10 cellular contexts compared by ENCODE assay signal in genomic region chr21:26840912-26841311, GRCh38. TPM values are rescaled to one million over a fixed set of nuclear protein-coding genes. Genes with fewer than 3 reads are reported as not detected.
DNase-seq lines count a peak whose midpoint lies in the region; FAIRE-seq and TF ChIP-seq lines count a peak whose summit lies in the region.
"Had no signal": no experiment of that assay in that cellular context is flagged by ENCODE, and none has a peak within 500 bp of the region (broad histone marks: within the 10 kb centered on the region; RNA-seq: fewer than 3 reads in every experiment).

No MANE protein-coding gene starts in this region.

- no peaks in the 10 kb centered on the region for H3K9me3 ChIP-seq in keratinocyte (ENCODE audit: control insufficient read depth, low read depth, low read length)
- H3K9me3 ChIP-seq in uterus: no peaks in the 10 kb centered on the region
- H3K9me3 ChIP-seq in small intestine (ENCODE audit: control insufficient read depth, low read depth): no peaks in the 10 kb centered on the region
- no peaks in the 10 kb centered on the region for H3K9me3 ChIP-seq in endodermal cell (ENCODE audit: control insufficient read depth, low read length)
- H3K9me3 ChIP-seq: A549 had no signal

- H4K20me1 ChIP-seq in keratinocyte (ENCODE audit: control insufficient read depth, extremely low read depth, insufficient read depth, low read length): peaks cover 13% of the 10 kb centered on the region

- peaks cover 1% of the 10 kb centered on the region for H3K27me3 Mint-ChIP-seq in endodermal cell (ENCODE audit: insufficient read depth)

- H3K9me1 ChIP-seq in keratinocyte (ENCODE audit: control insufficient read depth, extremely low read depth, insufficient read depth, low read length): peaks cover 4% of the 10 kb centered on the region

- no peak for TF ChIP-seq POLR2A in uterus (IDR thresholded peaks at IDR 0.05)

- intact Hi-C loops in uterus (cut with DNase I; ENCODE audit: low total_unique reads): loop anchor here (10.0 kb wide), 1 partner anchor 1904 kb away; no protein-coding TSS in a partner anchor

- dilution Hi-C loops in keratinocyte (cut with MboI; ENCODE audit: extremely low pct_ligation_motif_present, low sequenced_read_pairs): no loop called here

- H3K4me3 Mint-ChIP-seq in endodermal cell: no peak overlapping the region

- peaks cover 22% of the 10 kb centered on the region for H3K79me2 ChIP-seq in keratinocyte (ENCODE audit: control insufficient read depth, insufficient read depth, low read length)

- H3K36me3 ChIP-seq in keratinocyte (ENCODE audit: control insufficient read depth in 2 of 2, extremely low read depth in 1 of 2, insufficient read depth in 2 of 2, low read length in 2 of 2) (peaks cover 11 to 46% of the 10 kb centered on the region in 2 experiments), uterus (no peaks in the 10 kb centered on the region), small intestine (ENCODE audit: control insufficient read depth in 2 of 2, insufficient read depth in 2 of 2, low read length in 2 of 2) (peaks cover 0 to 3% of the 10 kb centered on the region in 2 donors), endodermal cell (ENCODE audit: control insufficient read depth, insufficient read depth, low read length) (peaks cover 62% of the 10 kb centered on the region)

- peak; percentile 17 to 47 for DNase-seq in SHP77 (lab: John Stamatoyannopoulos, UW)
- no peak for DNase-seq in SHP77 treated with DMSO at 0.1 percent for 48 hours (lab: John Stamatoyannopoulos, UW)
- peak; percentile 81 for DNase-seq in astrocyte of the hippocampus (ENCODE audit: low read depth, low spot score)
- DNase-seq in keratinocyte (ENCODE audit: low read depth, low spot score): no peak
- peak; percentile 69 for DNase-seq in uterus
- DNase-seq in small intestine: no peak
- no peak for DNase-seq in NCI-H1092 treated with DMSO at 0.1 percent for 48 hours (lab: John Stamatoyannopoulos, UW)
- DNase-seq in endodermal cell: no peak
- DNase-seq: cerebellar nuclear complex had no signal

- H3K4me1 Mint-ChIP-seq in endodermal cell: peaks cover 18% of the 10 kb centered on the region

- peaks cover 2% of the 10 kb centered on the region for H3K9me3 Mint-ChIP-seq in endodermal cell

- no peak overlapping the region for H3K27ac Mint-ChIP-seq in endodermal cell

- H3K4me1 ChIP-seq in keratinocyte (ENCODE audit: control insufficient read depth, extremely low read depth, insufficient read depth, low read length): peaks cover 40% of the 10 kb centered on the region
- peaks cover 4 to 5% of the 10 kb centered on the region in 2 donors for H3K4me1 ChIP-seq in uterus
- H3K4me1 ChIP-seq in small intestine (ENCODE audit: control insufficient read depth in 2 of 2, insufficient read depth in 1 of 2, low read depth in 1 of 2, low read length in 1 of 2): no peaks in the 10 kb centered on the region
- H3K4me1 ChIP-seq in endodermal cell (ENCODE audit: control insufficient read depth, insufficient read depth, low read length): no peaks in the 10 kb centered on the region

- H2AFZ ChIP-seq in keratinocyte (ENCODE audit: control insufficient read depth, low read length): no peak overlapping the region

- H3K9ac ChIP-seq in keratinocyte (ENCODE audit: control insufficient read depth, extremely low read depth, insufficient read depth, low read length) (no peak overlapping the region), endodermal cell (ENCODE audit: extremely low read depth, low read length, poor library complexity, severe bottlenecking) (no peak overlapping the region)

- TF ChIP-seq CTCF in keratinocyte (optimal IDR thresholded peaks at IDR 0.05 in 1 of 3, IDR thresholded peaks at IDR 0.05 in 1 of 3, conservative IDR thresholded peaks at IDR 0.05 in 1 of 3; ENCODE audit: extremely low read depth in 1 of 3, insufficient read depth in 2 of 3, low read length in 3 of 3) (peak in 1 of 3 experiments; percentile 40), uterus (IDR thresholded peaks at IDR 0.05) (peak in 1 of 4 experiments; percentile 3), endodermal cell (conservative IDR thresholded peaks at IDR 0.05) (no peak)

- H3K4me2 ChIP-seq in keratinocyte (ENCODE audit: control insufficient read depth, extremely low read depth, insufficient read depth, low read depth, low read length): no peak overlapping the region
- H3K4me2 ChIP-seq: A549 had no signal

- no peak overlapping the region for H3K27ac ChIP-seq in keratinocyte (ENCODE audit: control insufficient read depth, insufficient read depth, low read length)
- peak overlapping the region; percentile 99 for H3K27ac ChIP-seq in uterus
- H3K27ac ChIP-seq in small intestine (ENCODE audit: low read depth in 1 of 2, low read length in 1 of 2): no peak overlapping the region
- no peak overlapping the region for H3K27ac ChIP-seq in endodermal cell (ENCODE audit: low read depth, low read length)
- H3K27ac ChIP-seq: A549 had no signal

- no peak overlapping the region for H3K4me3 ChIP-seq in keratinocyte (ENCODE audit: control insufficient read depth in 2 of 3, extremely low read depth in 1 of 3, insufficient read depth in 2 of 3, low read depth in 1 of 3, low read length in 3 of 3)
- H3K4me3 ChIP-seq in uterus: peak overlapping the region in 1 of 2 donors; percentile 89
- no peak overlapping the region for H3K4me3 ChIP-seq in small intestine (ENCODE audit: low read depth in 1 of 2, low read length in 2 of 2)
- H3K4me3 ChIP-seq in endodermal cell (ENCODE audit: low read length): no peak overlapping the region
- H3K4me3 ChIP-seq: A549 had no signal

- peaks cover 59% of the 10 kb centered on the region for H3K36me3 Mint-ChIP-seq in endodermal cell (ENCODE audit: low read depth)

- H3K27me3 ChIP-seq in keratinocyte (ENCODE audit: control insufficient read depth, extremely low read depth, insufficient read depth, low read length): no peaks in the 10 kb centered on the region
- no peaks in the 10 kb centered on the region for H3K27me3 ChIP-seq in uterus
- peaks cover 0 to 15% of the 10 kb centered on the region in 2 donors for H3K27me3 ChIP-seq in small intestine (ENCODE audit: control insufficient read depth in 2 of 2, insufficient read depth in 2 of 2, low read length in 2 of 2)
- H3K27me3 ChIP-seq in endodermal cell (ENCODE audit: control insufficient read depth, insufficient read depth, low read length, poor library complexity, severe bottlenecking): no peaks in the 10 kb centered on the region

- 69 to 70% (median 70%) methylated on average over 7 of the region's 7 CpGs for WGBS in small intestine, 3 donors
- 95 to 97% methylated on average over 6 to 7 of the region's 7 CpGs for WGBS in endodermal cell (ENCODE audit: insufficient coverage in 1 of 2, insufficient read length in 1 of 2), 2 experiments

- FAIRE-seq in keratinocyte (lab: Jason Lieb, UNC) (peak; percentile 69), small intestine (lab: Jason Lieb, UNC) (no peak)
- FAIRE-seq: A549 had no signal

RNA-seq across cellular contexts. Expression of gene ADAMTS1, which starts 4.3 kb away (rescaled TPM):
- 340 to 485 TPM (median 344 TPM) in 3 replicates for polyA plus RNA-seq in keratinocyte
- 90.5 TPM for polyA plus RNA-seq in keratinocyte (2011; ENCODE audit: low read depth)
- 172 and 198 TPM in 2 replicates for polyA plus RNA-seq in keratinocyte (2011; cell fraction: cytosol; rRNA removed)
- 1,714 and 1,972 TPM in 2 replicates for polyA plus RNA-seq in keratinocyte (2011; cell fraction: nucleus; rRNA removed)
- 81.7 and 285 TPM in 2 replicates for polyA plus RNA-seq in keratinocyte (2012; ENCODE audit: low replicate concordance)
- 1,168 to 1,682 TPM (median 1,277 TPM) in 3 replicates for polyA minus RNA-seq in keratinocyte
- polyA minus RNA-seq in keratinocyte (2011; cell fraction: cytosol; rRNA and poly(A)+ RNA removed): 366 TPM
- polyA minus RNA-seq in keratinocyte (2011; cell fraction: nucleus; rRNA and poly(A)+ RNA removed): 1,277 and 2,287 TPM in 2 replicates
- 100 to 1,000 TPM in 3 of 4 donors, 10 to 100 TPM in 1; 96.8 to 210 (median 164) TPM for total RNA-seq in uterus
- 10 to 100 TPM in 1 of 3 donors, 1 to 10 TPM in 1, under 1 TPM in 1; 0.89 to 94.8 (median 4.1) TPM for polyA plus RNA-seq in small intestine
- 10 to 100 TPM; 24.2 to 24.3 TPM for total RNA-seq in endodermal cell
- 12.8 TPM for polyA plus RNA-seq in endodermal cell (2013, experiment 1 of 2)
- polyA plus RNA-seq in endodermal cell (2013, experiment 2 of 2): 11.3 TPM

Comparison
In these comparisons a context has a peak if more than half of its experiments do, and no peak if none do; other contexts are left out.
1. DNase-seq: peak in SHP77 (2 of 2), astrocyte of the hippocampus (single experiment) and uterus (2 of 2); none in SHP77 treated with DMSO at 0.1 percent for 48 hours (single experiment), keratinocyte (single experiment), small intestine (single experiment), NCI-H1092 treated with DMSO at 0.1 percent for 48 hours (single experiment) and endodermal cell (single experiment).
2. H3K27ac ChIP-seq: peak in uterus (2 of 2); none in keratinocyte (single experiment), small intestine (0 of 2) and endodermal cell (single experiment).